8 cellular contexts compared by ENCODE assay signal in the genomic region with DNA sequence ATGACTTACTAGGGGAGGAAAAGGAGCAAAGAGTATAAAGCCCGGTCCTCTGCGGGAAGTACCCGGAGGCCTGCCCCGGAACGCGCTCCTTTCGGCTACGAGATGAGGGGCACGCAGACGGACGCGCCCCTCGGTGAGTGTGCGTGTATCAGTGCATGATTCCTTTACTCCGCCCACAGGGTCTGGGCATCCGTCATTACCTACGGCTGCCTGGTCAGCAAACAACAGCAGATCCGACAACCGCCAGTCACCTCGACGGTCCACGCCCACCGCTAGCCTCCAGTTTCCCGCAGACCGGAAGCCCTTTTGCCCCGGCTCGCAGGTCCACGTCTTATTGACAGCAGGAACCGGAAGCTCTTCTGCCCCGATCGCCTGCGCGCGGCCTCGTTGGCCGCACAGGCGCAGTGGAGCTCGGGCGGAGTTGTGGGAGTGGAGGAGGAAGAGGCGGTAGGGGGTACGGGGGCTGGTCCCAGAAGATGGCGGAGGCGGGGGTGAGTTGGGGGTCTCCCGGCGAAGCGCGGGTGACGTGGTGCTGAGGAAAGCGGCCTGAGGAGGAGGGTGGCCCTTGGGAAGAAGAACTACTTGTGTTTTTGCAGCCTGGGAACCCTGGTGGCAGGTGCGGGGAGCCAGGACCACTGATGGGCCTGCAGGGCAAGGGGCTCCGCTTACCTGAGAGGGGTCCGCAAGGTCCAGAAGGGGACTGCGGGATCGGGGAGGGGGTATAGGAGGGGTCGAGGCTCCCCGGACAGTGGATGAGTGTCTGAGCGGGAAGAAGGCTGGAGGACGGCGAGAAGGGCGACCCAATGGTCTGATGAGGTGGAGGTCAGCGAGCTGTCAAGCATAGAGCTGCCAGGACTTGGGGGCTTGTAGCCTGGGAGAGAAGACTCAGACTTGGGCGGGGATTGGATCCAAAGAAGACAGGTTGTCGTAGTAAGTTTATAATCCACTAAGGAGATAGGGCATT. TPM values are rescaled to one million over a fixed set of nuclear protein-coding genes. Genes with fewer than 3 reads are reported as not detected.
A peak's percentile ranks its signal among the peaks of the same experiment; 100 is the strongest.
DNase-seq lines count a peak whose midpoint lies in the region; ATAC-seq and TF ChIP-seq lines count a peak whose summit lies in the region.

A gene (plus strand): TSS at position 421 of the 964 bp plus-strand sequence. CDS start 8,086 bp downstream, outside the sequence.

- peaks cover 33% of the 10 kb centered on the region for H4K20me1 ChIP-seq in OCI-LY3 (ENCODE audit: insufficient read depth, low read length)

- H3K4me2 ChIP-seq in OCI-LY3 (ENCODE audit: low read length): peak within 1 kb of the TSS; percentile 86

- H3K4me1 ChIP-seq in OCI-LY3 (ENCODE audit: low read length): peaks cover 41% of the 10 kb centered on the region
- peaks cover 11% of the 10 kb centered on the region for H3K4me1 ChIP-seq in mucosa of descending colon (ENCODE audit: low read depth)

- DNase-seq in DMS 273 treated with DMSO at 0.1 percent for 48 hours (lab: John Stamatoyannopoulos, UW) (peak; percentile 98), HuH-7 (ENCODE audit: low spot score) (peak; percentile 84), epidermal melanocyte (ENCODE audit: insufficient read length, low spot score) (peak; percentile 81), mucosa of descending colon (peak; percentile 95 to 98 (median 96))
- peak; percentile 94 for DNase-seq in activated CD8-positive, alpha-beta memory T cell treated with anti-CD3 and anti-CD28 coated beads, Interleukin-2, amount 50 U/mL, for 48 hours
- peak; percentile 90 for DNase-seq in stimulated activated CD8-positive, alpha-beta memory T cell treated with anti-CD3 and anti-CD28 coated beads, Interleukin-4, amount 100 ng/mL, for 24 hours (ENCODE audit: low read depth)

- peaks cover 47% of the 10 kb centered on the region for H3K79me2 ChIP-seq in OCI-LY3 (ENCODE audit: low read length)

- peak within 1 kb of the TSS; percentile 91 for H2AFZ ChIP-seq in OCI-LY3 (ENCODE audit: low read depth, low read length)

- H3K9ac ChIP-seq in OCI-LY3 (ENCODE audit: low read length): peak within 1 kb of the TSS; percentile 91

- no peaks in the 10 kb centered on the region for H3K9me3 ChIP-seq in OCI-LY3 (ENCODE audit: insufficient read depth, low read length)
- H3K9me3 ChIP-seq in mucosa of descending colon: no peaks in the 10 kb centered on the region

- H3K27me3 ChIP-seq in OCI-LY3 (ENCODE audit: low read depth, low read length): no peaks in the 10 kb centered on the region

- H3K4me3 ChIP-seq in OCI-LY3 (ENCODE audit: low read length): peak within 1 kb of the TSS; percentile 88
- peak within 1 kb of the TSS; percentile 46 for H3K4me3 ChIP-seq in mucosa of descending colon

- intact Hi-C loops in mucosa of descending colon (cut with DNase I, micrococcal nuclease): no loop called here

- TF ChIP-seq CTCF in OCI-LY3 (IDR thresholded peaks at IDR 0.05; ENCODE audit: low read depth, low read length) (no peak), mucosa of descending colon (IDR thresholded peaks at IDR 0.05) (no peak)

- ATAC-seq in GM21515 (IDR thresholded peaks at IDR 0.05; ENCODE audit: unreplicated experiment) (peak; percentile 97), mucosa of descending colon (peak; percentile 98)

- H3K36me3 ChIP-seq in OCI-LY3 (replicated peaks; ENCODE audit: low read depth, low read length) (peaks cover 25% of the 10 kb centered on the region), mucosa of descending colon (ENCODE audit: low read depth) (no peaks in the 10 kb centered on the region)

- peak within 1 kb of the TSS; percentile 79 for H3K27ac ChIP-seq in OCI-LY3 (ENCODE audit: low read length)

RNA-seq across cellular contexts. Expression of the gene that starts here (rescaled TPM):
- 10 to 100 TPM; 14.6 to 27.8 (median 14.8) TPM for total RNA-seq in mucosa of descending colon

Comparison
In these comparisons a context has a peak if more than half of its experiments do, and no peak if none do; other contexts are left out.
1. Peak in every context shown above with its lines: DNase-seq, ATAC-seq, H3K4me3 ChIP-seq and H3K27ac ChIP-seq.